Comparison of ENCODE assay signal across 9 cellular contexts in genomic region chr12:10562306-10562933, GRCh38. TPM values are rescaled to one million over a fixed set of nuclear protein-coding genes. Genes with fewer than 3 reads are reported as not detected.
DNase-seq lines count a peak whose midpoint lies in the region; ATAC-seq lines count a peak whose summit lies in the region.
"Had no signal": no experiment of that assay in that cellular context is flagged by ENCODE, and none has a peak within 500 bp of the region (broad histone marks: within the 10 kb centered on the region; RNA-seq: fewer than 3 reads in every experiment).

No MANE protein-coding gene starts in this region.

- peak; percentile 7 for DNase-seq in stimulated activated CD4-positive, alpha-beta T cell treated with anti-CD3 and anti-CD28 coated beads, Interleukin-2, amount 100 ng/mL, for 4 hours (ENCODE audit: low read depth)
- no peak for DNase-seq in stimulated activated CD4-positive, alpha-beta T cell treated with anti-CD3 and anti-CD28 coated beads, Interleukin-4, amount 100 ng/mL, for 1 hour
- DNase-seq in MV-4-11 (lab: John Stamatoyannopoulos, UW): peak; percentile 36
- peak; percentile 25 for DNase-seq in activated gamma-delta T cell treated with anti-CD3 and anti-CD28 coated beads, Interleukin-2, amount 50 U/mL, for 16 hours (ENCODE audit: low read depth)
- peak; percentile 10 to 62 for DNase-seq in hippocampal formation (lab: John Stamatoyannopoulos, UW)
- no peak for DNase-seq in stimulated activated naive CD8-positive, alpha-beta T cell treated with anti-CD3 and anti-CD28 coated beads, Interleukin-15, amount 100 ng/mL, for 72 hours
- DNase-seq in activated T-helper 2 cell treated with anti-CD3 and anti-CD28 coated beads, Interferon-gamma antibody, Interleukin-2, Interleukin-4, amounts not matched to agents 10 μg/mL and 5 μg/mL and 100 μg/mL, durations not matched to agents 14 hours and 24 hours and 36 hours (ENCODE audit: low spot score): no peak
- no peak for DNase-seq in GM19238 (ENCODE audit: insufficient read length, low spot score)

- intact Hi-C loops in activated T-helper 2 cell treated with anti-CD3 and anti-CD28 coated beads, Interferon-gamma antibody, Interleukin-2, Interleukin-4, amounts not matched to agents 10 μg/mL and 5 μg/mL and 100 μg/mL, durations not matched to agents 14 hours and 24 hours and 36 hours (cut with micrococcal nuclease): loop anchor here (1.0 to 5.0 kb wide), 2 partner anchors 326 to 410 kb away; no protein-coding TSS in a partner anchor

- no peaks in the 10 kb centered on the region for H3K36me3 Mint-ChIP-seq in activated T-helper 2 cell treated with anti-CD3 and anti-CD28 coated beads, Interferon-gamma antibody, Interleukin-2, Interleukin-4, amounts not matched to agents 10 μg/mL and 5 μg/mL and 100 μg/mL, durations not matched to agents 14 hours and 24 hours and 36 hours (ENCODE audit: low read depth)

- peaks cover 0 to 4% of the 10 kb centered on the region in 2 donors for H3K9me3 Mint-ChIP-seq in stimulated activated naive CD8-positive, alpha-beta T cell treated with anti-CD3 and anti-CD28 coated beads, Interleukin-15, amount 100 ng/mL, for 72 hours
- H3K9me3 Mint-ChIP-seq in activated T-helper 2 cell treated with anti-CD3 and anti-CD28 coated beads, Interferon-gamma antibody, Interleukin-2, Interleukin-4, amounts not matched to agents 10 μg/mL and 5 μg/mL and 100 μg/mL, durations not matched to agents 14 hours and 24 hours and 36 hours: no peaks in the 10 kb centered on the region
- H3K9me3 Mint-ChIP-seq: dendritic cell treated with granulocyte-macrophage colony-stimulating factor and Interleukin-4, amounts not matched to agents 40 ng/mL and 50 ng/mL, for 4 days had no signal

- H3K4me1 Mint-ChIP-seq in stimulated activated naive CD8-positive, alpha-beta T cell treated with anti-CD3 and anti-CD28 coated beads, Interleukin-15, amount 100 ng/mL, for 72 hours: peaks cover 77% of the 10 kb centered on the region
- no peaks in the 10 kb centered on the region for H3K4me1 Mint-ChIP-seq in activated T-helper 2 cell treated with anti-CD3 and anti-CD28 coated beads, Interferon-gamma antibody, Interleukin-2, Interleukin-4, amounts not matched to agents 10 μg/mL and 5 μg/mL and 100 μg/mL, durations not matched to agents 14 hours and 24 hours and 36 hours (ENCODE audit: low read depth)

- no peaks in the 10 kb centered on the region for H3K27me3 Mint-ChIP-seq in stimulated activated naive CD8-positive, alpha-beta T cell treated with anti-CD3 and anti-CD28 coated beads, Interleukin-15, amount 100 ng/mL, for 72 hours
- peaks cover 39% of the 10 kb centered on the region for H3K27me3 Mint-ChIP-seq in activated T-helper 2 cell treated with anti-CD3 and anti-CD28 coated beads, Interferon-gamma antibody, Interleukin-2, Interleukin-4, amounts not matched to agents 10 μg/mL and 5 μg/mL and 100 μg/mL, durations not matched to agents 14 hours and 24 hours and 36 hours (ENCODE audit: low read depth)
- H3K27me3 Mint-ChIP-seq: dendritic cell treated with granulocyte-macrophage colony-stimulating factor and Interleukin-4, amounts not matched to agents 40 ng/mL and 50 ng/mL, for 4 days had no signal

- ATAC-seq in stimulated activated naive CD8-positive, alpha-beta T cell treated with anti-CD3 and anti-CD28 coated beads, Interleukin-15, amount 100 ng/mL, for 72 hours: no peak

- peak overlapping the region in 1 of 2 donors; percentile 69 for H3K27ac Mint-ChIP-seq in stimulated activated naive CD8-positive, alpha-beta T cell treated with anti-CD3 and anti-CD28 coated beads, Interleukin-15, amount 100 ng/mL, for 72 hours
- H3K27ac Mint-ChIP-seq in activated T-helper 2 cell treated with anti-CD3 and anti-CD28 coated beads, Interferon-gamma antibody, Interleukin-2, Interleukin-4, amounts not matched to agents 10 μg/mL and 5 μg/mL and 100 μg/mL, durations not matched to agents 14 hours and 24 hours and 36 hours: no peak overlapping the region
- H3K27ac Mint-ChIP-seq: dendritic cell treated with granulocyte-macrophage colony-stimulating factor and Interleukin-4, amounts not matched to agents 40 ng/mL and 50 ng/mL, for 4 days had no signal

- H3K4me3 Mint-ChIP-seq in stimulated activated naive CD8-positive, alpha-beta T cell treated with anti-CD3 and anti-CD28 coated beads, Interleukin-15, amount 100 ng/mL, for 72 hours: peak overlapping the region; percentile 35 to 62
- no peak overlapping the region for H3K4me3 Mint-ChIP-seq in activated T-helper 2 cell treated with anti-CD3 and anti-CD28 coated beads, Interferon-gamma antibody, Interleukin-2, Interleukin-4, amounts not matched to agents 10 μg/mL and 5 μg/mL and 100 μg/mL, durations not matched to agents 14 hours and 24 hours and 36 hours (ENCODE audit: low read depth)
- H3K4me3 Mint-ChIP-seq: dendritic cell treated with granulocyte-macrophage colony-stimulating factor and Interleukin-4, amounts not matched to agents 40 ng/mL and 50 ng/mL, for 4 days had no signal

RNA-seq across cellular contexts. Expression of gene MAGOHB, which starts 51.0 kb away (rescaled TPM):
- total RNA-seq in activated T-helper 2 cell treated with anti-CD3 and anti-CD28 coated beads, Interferon-gamma antibody, Interleukin-2, Interleukin-4, amounts not matched to agents 10 μg/mL and 5 μg/mL and 100 μg/mL, durations not matched to agents 14 hours and 24 hours and 36 hours: 69.4 and 70.2 TPM in 2 replicates

RNA-seq across cellular contexts. Expression of gene EIF2S3B, which starts 56.7 kb away (rescaled TPM):
- 0.48 and 0.52 TPM in 2 replicates for total RNA-seq in activated T-helper 2 cell treated with anti-CD3 and anti-CD28 coated beads, Interferon-gamma antibody, Interleukin-2, Interleukin-4, amounts not matched to agents 10 μg/mL and 5 μg/mL and 100 μg/mL, durations not matched to agents 14 hours and 24 hours and 36 hours

Comparison
In these comparisons a context has a peak if more than half of its experiments do, and no peak if none do; other contexts are left out.
1. DNase-seq: peak in stimulated activated CD4-positive, alpha-beta T cell treated with anti-CD3 and anti-CD28 coated beads, Interleukin-2, amount 100 ng/mL, for 4 hours (single experiment), MV-4-11 (single experiment), activated gamma-delta T cell treated with anti-CD3 and anti-CD28 coated beads, Interleukin-2, amount 50 U/mL, for 16 hours (single experiment) and hippocampal formation (2 of 2); none in stimulated activated CD4-positive, alpha-beta T cell treated with anti-CD3 and anti-CD28 coated beads, Interleukin-4, amount 100 ng/mL, for 1 hour (single experiment), stimulated activated naive CD8-positive, alpha-beta T cell treated with anti-CD3 and anti-CD28 coated beads, Interleukin-15, amount 100 ng/mL, for 72 hours (0 of 2), activated T-helper 2 cell treated with anti-CD3 and anti-CD28 coated beads, Interferon-gamma antibody, Interleukin-2, Interleukin-4, amounts not matched to agents 10 μg/mL and 5 μg/mL and 100 μg/mL, durations not matched to agents 14 hours and 24 hours and 36 hours (single experiment) and GM19238 (single experiment).